ENCODE assay signal across 8 cellular contexts in the genomic region with DNA sequence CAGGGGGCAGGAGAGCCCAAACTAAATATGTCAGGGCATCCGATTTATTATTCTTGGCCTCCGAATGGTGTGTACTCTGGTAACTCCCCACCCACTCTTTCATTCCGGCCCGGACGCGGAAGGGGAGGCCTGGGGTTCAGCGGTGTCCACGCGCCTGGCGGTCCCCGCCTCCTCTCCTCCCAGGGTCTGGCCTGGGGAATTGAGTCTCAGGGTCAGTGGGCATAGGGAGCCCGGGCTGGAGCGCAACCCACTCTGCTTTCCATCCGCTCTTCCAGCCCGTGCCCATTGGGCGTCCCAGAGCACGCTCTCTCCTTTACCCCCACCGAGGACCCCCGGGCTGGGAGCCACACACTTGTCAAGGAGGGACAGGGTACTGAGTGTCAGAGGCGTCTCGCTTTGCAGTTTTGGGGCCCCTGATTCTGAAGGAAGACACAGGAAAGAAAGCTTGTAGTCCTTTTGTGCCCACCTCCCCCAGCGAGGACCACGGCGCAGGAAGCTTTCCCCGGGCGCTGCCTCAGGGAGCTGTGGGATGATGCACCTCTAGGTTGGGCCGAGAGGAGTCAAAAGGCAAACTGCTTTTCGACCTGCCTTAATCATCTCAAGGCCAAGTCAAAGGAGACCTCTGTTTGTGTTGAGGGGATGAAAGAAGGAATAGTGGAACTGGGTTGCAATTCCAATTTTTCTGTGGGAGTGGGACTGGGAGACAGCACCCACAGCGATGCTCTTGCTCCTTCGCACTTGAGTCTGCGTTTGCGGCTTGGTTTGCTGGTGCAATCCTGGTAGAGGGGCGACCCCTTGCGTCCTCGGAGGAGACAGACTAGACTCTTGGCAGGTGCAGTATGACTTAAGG.
A peak's percentile ranks its signal among the peaks of the same experiment; 100 is the strongest.
DNase-seq lines count a peak whose midpoint lies in the region; ATAC-seq lines count a peak whose summit lies in the region.

No MANE protein-coding gene starts in this region.

- peak overlapping the region; percentile 75 for H3K4me3 ChIP-seq in iPS-20b (ENCODE audit: low read length)
- H3K4me3 ChIP-seq in skin epidermis: peak overlapping the region in 4 of 7 experiments; percentile 37 to 51 (median 41)

- peak; percentile 74 to 90 (median 74) for DNase-seq in NCI-H1417 (lab: John Stamatoyannopoulos, UW)
- no peak for DNase-seq in NCI-H1417 treated with DMSO at 0.1 percent for 48 hours (lab: John Stamatoyannopoulos, UW)
- peak; percentile 53 for DNase-seq in NCI-H128 (lab: John Stamatoyannopoulos, UW; ENCODE audit: unreplicated experiment)
- peak; percentile 58 for DNase-seq in T-helper 2 cell treated with Interferon-gamma antibody and Interleukin-4, amounts not matched to agents 5 μg/mL and 100 μg/mL, for 36 hours (ENCODE audit: low spot score)
- peak; percentile 41 for DNase-seq in brain pericyte (ENCODE audit: low read depth, low spot score)

- no peak overlapping the region for H3K9ac ChIP-seq in iPS-20b (ENCODE audit: low read depth, low read length)

- H3K36me3 Mint-ChIP-seq in T-helper 2 cell treated with Interferon-gamma antibody and Interleukin-4, amounts not matched to agents 5 μg/mL and 100 μg/mL, for 36 hours (ENCODE audit: low read depth): no peaks in the 10 kb centered on the region

- H3K27ac ChIP-seq in iPS-20b (ENCODE audit: low read length) (no peak overlapping the region), skin epidermis (no peak overlapping the region)

- H3K36me3 ChIP-seq in iPS-20b (ENCODE audit: insufficient read depth, low read depth, low read length): no peaks in the 10 kb centered on the region

- H3K27ac Mint-ChIP-seq in T-helper 2 cell treated with Interferon-gamma antibody and Interleukin-4, amounts not matched to agents 5 μg/mL and 100 μg/mL, for 36 hours: no peak overlapping the region

- peak overlapping the region; percentile 32 for H3K4me3 Mint-ChIP-seq in T-helper 2 cell treated with Interferon-gamma antibody and Interleukin-4, amounts not matched to agents 5 μg/mL and 100 μg/mL, for 36 hours

- no peaks in the 10 kb centered on the region for H3K9me3 Mint-ChIP-seq in T-helper 2 cell treated with Interferon-gamma antibody and Interleukin-4, amounts not matched to agents 5 μg/mL and 100 μg/mL, for 36 hours

- no peaks in the 10 kb centered on the region for H3K9me3 ChIP-seq in iPS-20b (ENCODE audit: insufficient read depth, low read depth, low read length)

- H3K4me1 ChIP-seq in iPS-20b (ENCODE audit: insufficient read depth, low read length): no peaks in the 10 kb centered on the region; the same call in 1 of the 2 replicates

- H3K4me1 Mint-ChIP-seq in T-helper 2 cell treated with Interferon-gamma antibody and Interleukin-4, amounts not matched to agents 5 μg/mL and 100 μg/mL, for 36 hours (ENCODE audit: low read depth): peaks cover 9% of the 10 kb centered on the region

- ATAC-seq in HG02852 (IDR thresholded peaks at IDR 0.05; ENCODE audit: unreplicated experiment): peak; percentile 79

- H3K27me3 Mint-ChIP-seq in T-helper 2 cell treated with Interferon-gamma antibody and Interleukin-4, amounts not matched to agents 5 μg/mL and 100 μg/mL, for 36 hours (ENCODE audit: low read depth): peaks cover 68% of the 10 kb centered on the region

- peaks cover 59% of the 10 kb centered on the region for H3K27me3 ChIP-seq in iPS-20b (ENCODE audit: insufficient read depth, low read length)
